ENCODE assay signal across 26 cellular contexts in the genomic region with DNA sequence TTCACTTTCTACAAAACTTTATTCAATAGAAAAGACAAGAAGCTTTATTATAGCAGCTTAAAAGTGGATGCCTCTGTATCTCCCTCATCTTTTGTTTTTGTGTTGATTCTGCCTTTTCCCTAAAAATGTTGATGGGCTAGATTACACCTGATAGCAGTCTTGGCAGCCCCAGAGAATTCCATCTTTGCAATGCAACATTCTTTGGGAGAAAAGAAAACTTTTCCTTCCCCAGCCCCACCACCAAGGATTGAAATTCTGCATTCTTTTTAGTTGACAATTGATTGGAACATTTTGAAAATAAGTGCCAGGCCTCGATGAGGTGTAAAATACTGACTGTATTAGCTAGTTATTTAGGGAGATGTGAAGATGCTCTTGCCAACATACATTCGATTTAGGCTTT.
"Had no signal": no experiment of that assay in that cellular context is flagged by ENCODE, and none has a peak within 500 bp of the region (broad histone marks: within the 10 kb centered on the region; RNA-seq: fewer than 3 reads in every experiment).

No MANE protein-coding gene starts in this region.

- H3K4me3 Mint-ChIP-seq: natural killer cell; stimulated activated naive B cell treated with anti-CD40 and anti-IgM and Interleukin-4, amounts not matched to agents 10 μg/mL and 1 μg/mL and 100 μg/mL, for 72 hours; stimulated activated naive CD8-positive, alpha-beta T cell treated with anti-CD3 and anti-CD28 coated beads, Interleukin-15, Interleukin-2, amounts not matched to agents 100 ng/mL and 50 ng/mL, for 24 hours had no signal

- H3K27me3 ChIP-seq: dorsolateral prefrontal cortex, gastrocnemius medialis, heart left ventricle, left lung, ovary, sigmoid colon, tibial nerve, upper lobe of left lung had no signal

- H3K36me3 ChIP-seq: gastrocnemius medialis, heart left ventricle, left lung, ovary, sigmoid colon, thoracic aorta, tibial nerve, upper lobe of left lung had no signal

- H3K4me1 ChIP-seq: gastrocnemius medialis, heart left ventricle, left lung, psoas muscle, sigmoid colon, upper lobe of left lung had no signal

- H3K27ac Mint-ChIP-seq: natural killer cell; stimulated activated naive B cell treated with anti-CD40 and anti-IgM and Interleukin-4, amounts not matched to agents 10 μg/mL and 1 μg/mL and 100 μg/mL, for 72 hours; stimulated activated naive CD8-positive, alpha-beta T cell treated with anti-CD3 and anti-CD28 coated beads, Interleukin-15, Interleukin-2, amounts not matched to agents 100 ng/mL and 50 ng/mL, for 24 hours had no signal

- H3K9me3 ChIP-seq: gastrocnemius medialis, ovary, psoas muscle, sigmoid colon, thoracic aorta, tibial nerve had no signal

- ATAC-seq: gastrocnemius medialis; heart left ventricle; left cardiac atrium; left lung; natural killer cell; psoas muscle; right cardiac atrium; stimulated activated naive B cell treated with anti-CD40 and anti-IgM and Interleukin-4, amounts not matched to agents 10 μg/mL and 1 μg/mL and 100 μg/mL, for 72 hours had no signal

- H3K36me3 Mint-ChIP-seq: natural killer cell; stimulated activated naive B cell treated with anti-CD40 and anti-IgM and Interleukin-4, amounts not matched to agents 10 μg/mL and 1 μg/mL and 100 μg/mL, for 72 hours had no signal

- H3K4me1 Mint-ChIP-seq: natural killer cell; stimulated activated naive B cell treated with anti-CD40 and anti-IgM and Interleukin-4, amounts not matched to agents 10 μg/mL and 1 μg/mL and 100 μg/mL, for 72 hours had no signal

- FAIRE-seq: colon, islet of Langerhans, small intestine, urothelium cell line had no signal

- H3K27me3 Mint-ChIP-seq: stimulated activated naive B cell treated with anti-CD40 and anti-IgM and Interleukin-4, amounts not matched to agents 10 μg/mL and 1 μg/mL and 100 μg/mL, for 72 hours had no signal

- H3K4me3 ChIP-seq: dorsolateral prefrontal cortex, gastrocnemius medialis, heart left ventricle, left lung, ovary, psoas muscle, sigmoid colon, thoracic aorta, tibial nerve, upper lobe of left lung had no signal

- H3K27ac ChIP-seq: dorsolateral prefrontal cortex, gastrocnemius medialis, heart left ventricle, left lung, ovary, psoas muscle, sigmoid colon, thoracic aorta, tibial nerve, upper lobe of left lung had no signal

- DNase-seq: dorsolateral prefrontal cortex; effector CD4-positive, alpha-beta T cell; foreskin fibroblast; gastrocnemius medialis; heart left ventricle; hippocampal formation; left cardiac atrium; left lung; natural killer cell; occipital lobe; ovary; posterior cingulate gyrus; psoas muscle; right cardiac atrium; sigmoid colon; small intestine; stimulated activated CD4-positive, alpha-beta T cell treated with anti-CD3 and anti-CD28 coated beads, Interleukin-15, amount 100 ng/mL, for 24 hours; stimulated activated CD4-positive, alpha-beta T cell treated with anti-CD3 and anti-CD28 coated beads, Interleukin-2, amount 100 ng/mL, for 48 hours; stimulated activated naive B cell treated with anti-CD40 and anti-IgM and Interleukin-4, amounts not matched to agents 10 μg/mL and 1 μg/mL and 100 μg/mL, for 72 hours; upper lobe of left lung had no signal

- H3K9me3 Mint-ChIP-seq: stimulated activated naive CD8-positive, alpha-beta T cell treated with anti-CD3 and anti-CD28 coated beads, Interleukin-15, Interleukin-2, amounts not matched to agents 100 ng/mL and 50 ng/mL, for 24 hours had no signal
